ENCODE assay signal across 8 cellular contexts in the genomic region with DNA sequence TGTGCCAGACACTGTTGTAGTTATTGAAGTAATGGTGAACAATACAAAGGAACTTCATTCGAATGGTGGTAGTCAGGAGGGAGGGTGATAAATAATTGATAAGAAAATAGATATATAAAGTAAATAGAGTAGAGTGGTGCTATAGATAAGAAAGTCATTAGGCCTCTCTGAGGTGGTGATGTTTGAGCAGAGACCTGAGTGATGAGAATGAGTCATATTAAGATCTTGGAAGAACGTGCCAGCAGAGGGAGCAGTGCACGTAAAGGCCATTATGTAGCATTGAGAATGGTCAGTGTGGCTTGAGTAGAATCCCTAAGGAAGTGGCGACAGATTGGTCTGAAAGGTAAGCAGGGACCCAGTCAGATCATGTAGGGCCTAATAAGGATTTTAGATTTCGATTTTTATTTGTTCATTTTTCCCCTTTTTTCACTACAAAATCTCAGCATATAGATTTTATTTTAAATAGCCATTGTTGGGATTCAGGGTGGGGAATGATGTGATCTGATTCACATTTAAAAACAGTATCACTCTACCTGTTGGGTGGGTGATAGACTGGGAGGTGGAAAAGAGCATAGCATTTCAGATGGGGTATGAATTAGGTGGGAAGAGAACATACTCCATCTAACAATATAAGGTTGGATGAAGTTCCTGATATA. TPM values are rescaled to one million over a fixed set of nuclear protein-coding genes. Genes with fewer than 3 reads are reported as not detected.
DNase-seq lines count a peak whose midpoint lies in the region; ATAC-seq and TF ChIP-seq lines count a peak whose summit lies in the region.

No MANE protein-coding gene starts in this region.

- H3K27ac ChIP-seq in brain microvascular endothelial cell (no peak overlapping the region), upper lobe of right lung (no peak overlapping the region)

- no peaks in the 10 kb centered on the region for H3K9me3 ChIP-seq in upper lobe of right lung

- no peaks in the 10 kb centered on the region for H3K27me3 ChIP-seq in brain microvascular endothelial cell (replicated peaks)
- no peaks in the 10 kb centered on the region for H3K27me3 ChIP-seq in upper lobe of right lung

- H3K4me3 ChIP-seq in GM12865 (ENCODE audit: low read depth, low read length) (no peak overlapping the region), brain microvascular endothelial cell (ENCODE audit: low read depth, low read length) (no peak overlapping the region), upper lobe of right lung (no peak overlapping the region)

- no peaks in the 10 kb centered on the region for H3K4me1 ChIP-seq in upper lobe of right lung

- intact Hi-C loops in left colon (cut with DNase I, micrococcal nuclease), result no loop called here
- intact Hi-C loops in upper lobe of right lung (cut with DNase I), result loop anchor here (10.0 kb wide), 1 partner anchor 337 kb away; the partner anchor contains the start of genes DDIAS and PRCP

- H3K36me3 ChIP-seq in brain microvascular endothelial cell (replicated peaks), result no peaks in the 10 kb centered on the region
- no peaks in the 10 kb centered on the region for H3K36me3 ChIP-seq in upper lobe of right lung

- peak; percentile 23 for DNase-seq in AG09319 (ENCODE audit: extremely low read depth, low read depth)
- peak; percentile 62 for DNase-seq in GM12865 (ENCODE audit: low read depth)
- DNase-seq in NCI-H748 (lab: John Stamatoyannopoulos, UW; ENCODE audit: unreplicated experiment), result peak; percentile 49
- DNase-seq in brain microvascular endothelial cell, result peak; percentile 74
- DNase-seq in left colon, result peak in 1 of 2 donors; percentile 73
- no peak for DNase-seq in upper lobe of right lung
- no peak for DNase-seq in central memory CD4-positive, alpha-beta T cell

- ATAC-seq in HG02981 (IDR thresholded peaks at IDR 0.05; ENCODE audit: unreplicated experiment), result peak; percentile 72
- peak; percentile 93 for ATAC-seq in left colon
- ATAC-seq in upper lobe of right lung, result peak; percentile 93

- peak; percentile 62 for TF ChIP-seq CTCF in AG09319 (IDR thresholded peaks at IDR 0.05; ENCODE audit: low read depth, low read length)
- peak; percentile 47 for TF ChIP-seq CTCF in GM12865 (IDR thresholded peaks at IDR 0.05; ENCODE audit: insufficient read depth, low read depth, low read length, missing control alignments)
- peak; percentile 79 for TF ChIP-seq CTCF in brain microvascular endothelial cell (IDR thresholded peaks at IDR 0.05; ENCODE audit: low read depth, low read length, missing control alignments)
- TF ChIP-seq CTCF in upper lobe of right lung (IDR thresholded peaks at IDR 0.05), result peak; percentile 61

- in situ Hi-C loops in brain microvascular endothelial cell (cut with HindIII; ENCODE audit: low pct_ligation_motif_present, low sequenced_read_pairs), result no loop called here

RNA-seq across cellular contexts. Expression of gene CCDC90B, which starts 44.7 kb away (rescaled TPM):
- total RNA-seq in left colon (10 to 100 TPM; 20.0 to 26.0 TPM), upper lobe of right lung (23.4 TPM)

RNA-seq across cellular contexts. Expression of gene ANKRD42, which starts 47.9 kb away (rescaled TPM):
- total RNA-seq in left colon, result 1 to 10 TPM; 7.2 to 8.6 TPM
- 13.0 TPM for total RNA-seq in upper lobe of right lung

Comparison
In these comparisons a context has a peak if more than half of its experiments do, and no peak if none do; other contexts are left out.
1. DNase-seq: peak in AG09319 (single experiment), GM12865 (single experiment), NCI-H748 (single experiment) and brain microvascular endothelial cell (single experiment); none in upper lobe of right lung (single experiment) and central memory CD4-positive, alpha-beta T cell (single experiment).
2. Peak in every context shown above with its lines, with median percentiles within 50 percentile points of each other: CTCF ChIP-seq and ATAC-seq.